In the genomic region with DNA sequence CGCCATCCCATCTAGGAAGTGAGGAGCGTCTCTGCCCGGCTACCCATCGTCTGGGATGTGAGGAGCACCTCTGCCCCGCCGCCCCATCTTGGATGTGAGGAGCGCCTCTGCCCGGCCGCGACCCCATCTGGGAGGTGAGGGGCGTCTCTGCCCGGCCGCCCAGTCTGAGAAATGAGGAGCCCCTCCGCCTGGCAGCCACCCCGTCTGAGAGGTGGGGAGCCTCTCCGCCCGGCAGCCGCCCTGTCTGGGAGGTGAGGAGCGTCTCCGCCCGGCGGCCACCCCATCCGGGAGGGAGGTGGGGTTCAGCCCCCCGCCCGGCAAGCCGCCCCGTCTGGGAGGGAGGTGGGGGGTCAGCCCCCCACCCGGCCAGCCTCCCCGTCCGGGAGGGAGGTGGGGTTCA, we compare ENCODE assay signal across 6 cellular contexts. TPM values are rescaled to one million over a fixed set of nuclear protein-coding genes. Genes with fewer than 3 reads are reported as not detected.
"Had no signal": no experiment of that assay in that cellular context is flagged by ENCODE, and none has a peak within 500 bp of the region (broad histone marks: within the 10 kb centered on the region; RNA-seq: fewer than 3 reads in every experiment).

No MANE protein-coding gene starts in this region.

RNA-seq across cellular contexts. Expression of gene NIPAL4, which starts 40.5 kb away (rescaled TPM):
- total RNA-seq: OCI-LY7, Peyer's patch, Right ventricle myocardium inferior, Right ventricle myocardium superior, SJCRH30, SK-MEL-5 had no signal
